In the genomic region with DNA sequence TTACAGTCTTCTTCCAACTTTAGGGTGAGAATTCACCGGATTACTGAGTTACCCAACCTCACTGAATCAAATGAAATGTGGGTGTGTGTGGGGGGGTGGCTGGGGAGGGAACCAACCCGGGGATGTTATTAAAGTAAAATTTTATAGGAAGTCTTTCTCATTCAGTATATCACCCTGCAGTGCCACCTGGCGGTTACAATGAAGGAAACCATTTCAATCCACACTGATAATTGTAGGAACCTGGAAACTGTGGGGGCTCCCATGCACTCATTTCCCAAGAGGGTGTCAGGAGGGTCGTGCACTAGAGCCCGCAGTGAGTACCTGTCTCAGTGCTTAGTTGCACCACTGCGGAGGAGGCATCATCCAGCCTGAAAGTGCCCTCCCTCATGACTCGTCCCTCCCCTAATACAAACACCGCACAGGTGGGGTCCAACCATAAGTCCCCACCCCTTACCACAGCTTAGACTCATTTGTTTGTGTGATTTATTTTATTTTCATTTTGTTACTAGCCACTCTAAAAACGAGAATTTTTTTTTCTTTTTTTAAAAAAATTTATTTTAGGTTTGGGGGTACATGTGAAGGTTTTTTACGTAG, we compare ENCODE assay signal across 8 cellular contexts. TPM values are rescaled to one million over a fixed set of nuclear protein-coding genes. Genes with fewer than 3 reads are reported as not detected.
DNase-seq lines count a peak whose midpoint lies in the region; ATAC-seq and TF ChIP-seq lines count a peak whose summit lies in the region.

No MANE protein-coding gene starts in this region.

- intact Hi-C loops in A673 (cut with micrococcal nuclease; ENCODE audit: unreplicated experiment) = loop anchor here (1.0 kb wide), 1 partner anchor 198 kb away; no protein-coding TSS in a partner anchor

- DNase-seq in A673 (ENCODE audit: low spot score) (peak; percentile 58), GM10266 (ENCODE audit: extremely low spot score) (peak; percentile 32), NCI-H2171 treated with DMSO at 0.1 percent for 48 hours (lab: John Stamatoyannopoulos, UW) (peak; percentile 34), fibroblast of peridontal ligament (ENCODE audit: extremely low read depth) (peak; percentile 50), omental fat pad (ENCODE audit: low spot score) (peak; percentile 44), DMS79 treated with DMSO at 0.1 percent for 48 hours (lab: John Stamatoyannopoulos, UW) (no peak), GM19238 (ENCODE audit: insufficient read length, low spot score) (no peak)
- peak; percentile 63 for DNase-seq in activated CD8-positive, alpha-beta memory T cell treated with anti-CD3 and anti-CD28 coated beads, Interleukin-2, amount 50 U/mL, for 48 hours

- peak; percentile 51 for ATAC-seq in omental fat pad (ENCODE audit: low FRiP score)

- no peaks in the 10 kb centered on the region for H3K4me1 ChIP-seq in A673 (ENCODE audit: insufficient read depth, low read length, poor library complexity, severe bottlenecking)

- no peak overlapping the region for H3K4me3 ChIP-seq in A673 (ENCODE audit: low read depth, low read length, poor library complexity, severe bottlenecking)

- H3K27me3 ChIP-seq in A673 (replicated peaks; ENCODE audit: insufficient read depth, low read depth, low read length, poor library complexity) = no peaks in the 10 kb centered on the region

- CTCF ChIA-PET in A673 (lab: Charles Lee) = interaction anchor here (0.7 kb wide), 2 partner anchors 192 to 198 kb away, joined by 4 to 8 read pairs; no protein-coding TSS in a partner anchor

- no peaks in the 10 kb centered on the region for H3K9me3 ChIP-seq in A673 (ENCODE audit: low read depth, low read length, poor library complexity, severe bottlenecking)

- peak; percentile 70 for TF ChIP-seq CTCF in A673 (conservative IDR thresholded peaks at IDR 0.05; ENCODE audit: low read depth, low read length)
- peak; percentile 39 for TF ChIP-seq CTCF in GM10266 (IDR thresholded peaks at IDR 0.05; ENCODE audit: control insufficient read depth, insufficient read depth, low read depth, missing control alignments)
- no peak for TF ChIP-seq CTCF in omental fat pad (IDR thresholded peaks at IDR 0.05)

- no peaks in the 10 kb centered on the region for H3K36me3 ChIP-seq in A673 (ENCODE audit: insufficient read depth, low read length, poor library complexity, severe bottlenecking)

- H3K27ac ChIP-seq in A673 (ENCODE audit: low read depth, low read length, poor library complexity, severe bottlenecking) = no peak overlapping the region

- POLR2A ChIA-PET in A673 (lab: Charles Lee; ENCODE audit: low non-redundant PET) = no interaction called here

- no TSS peak for BruUV-seq in A673 (replicated peaks; lab: Mats Ljungman, UMichigan)

RNA-seq across cellular contexts. Expression of a gene that starts 29.1 kb away (rescaled TPM):
- total RNA-seq in A673 (2021) = not detected in 2 replicates
- not detected for total RNA-seq in omental fat pad

Comparison
In these comparisons a context has a peak if more than half of its experiments do, and no peak if none do; other contexts are left out.
1. DNase-seq: peak in A673 (single experiment), GM10266 (single experiment), NCI-H2171 treated with DMSO at 0.1 percent for 48 hours (single experiment), activated CD8-positive, alpha-beta memory T cell treated with anti-CD3 and anti-CD28 coated beads, Interleukin-2, amount 50 U/mL, for 48 hours (single experiment), fibroblast of peridontal ligament (single experiment) and omental fat pad (single experiment); none in DMS79 treated with DMSO at 0.1 percent for 48 hours (single experiment) and GM19238 (single experiment).
2. CTCF ChIP-seq: peak in A673 (single experiment) and GM10266 (single experiment); none in omental fat pad (0 of 3).